ENCODE assay signal across 10 cellular contexts in the genomic region with DNA sequence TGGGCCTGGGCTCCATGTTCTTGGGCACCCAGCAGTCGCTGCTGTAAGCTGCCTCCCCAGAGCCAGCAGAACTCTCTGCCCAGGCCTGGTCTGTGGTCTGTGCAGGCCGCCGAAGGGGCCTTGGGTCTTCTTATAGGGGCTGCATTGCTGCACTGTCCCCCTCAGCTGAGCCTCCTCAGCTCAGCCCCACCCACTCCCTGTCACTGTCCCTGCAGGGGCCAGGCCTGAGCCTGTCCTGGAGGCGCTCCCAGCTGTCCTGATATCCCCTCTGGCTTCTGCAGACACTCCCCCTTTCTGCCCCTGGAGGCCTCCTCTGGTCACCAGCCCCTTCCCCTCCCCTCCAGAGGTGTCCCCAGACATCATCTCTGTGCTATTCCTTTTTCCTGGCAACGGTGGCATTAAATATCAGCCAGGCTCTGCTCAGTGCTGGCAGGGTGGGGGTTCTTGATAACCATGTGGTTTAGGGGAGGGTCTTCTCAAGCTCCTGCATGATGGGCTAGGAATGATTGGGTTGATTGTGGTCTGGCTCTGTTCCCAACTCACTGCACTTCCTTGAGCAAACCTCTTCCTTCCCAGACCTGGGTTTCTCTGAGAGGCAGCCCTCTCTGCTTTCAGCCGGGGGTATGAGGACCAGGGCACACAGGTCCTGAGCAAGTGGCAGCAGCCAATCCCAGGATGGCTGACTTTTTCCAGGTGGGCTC. TPM values are rescaled to one million over a fixed set of nuclear protein-coding genes. Genes with fewer than 3 reads are reported as not detected.
DNase-seq lines count a peak whose midpoint lies in the region; ATAC-seq and TF ChIP-seq lines count a peak whose summit lies in the region.
"Had no signal": no experiment of that assay in that cellular context is flagged by ENCODE, and none has a peak within 500 bp of the region (broad histone marks: within the 10 kb centered on the region; RNA-seq: fewer than 3 reads in every experiment).

No MANE protein-coding gene starts in this region.

- H3K27ac Mint-ChIP-seq in activated T-helper 17 cell treated with anti-CD3 and anti-CD28 coated beads, Interleukin-2, amount 50 U/mL, for 72 hours = no peak overlapping the region
- H3K27ac Mint-ChIP-seq: activated naive CD4-positive, alpha-beta T cell treated with anti-CD3 and anti-CD28 coated beads for 36 hours had no signal

- H3K9me3 Mint-ChIP-seq in activated T-helper 17 cell treated with anti-CD3 and anti-CD28 coated beads, Interleukin-2, amount 50 U/mL, for 72 hours = no peaks in the 10 kb centered on the region
- H3K9me3 Mint-ChIP-seq: activated naive CD4-positive, alpha-beta T cell treated with anti-CD3 and anti-CD28 coated beads for 36 hours had no signal

- TF ChIP-seq CTCF in RWPE2 (IDR thresholded peaks at IDR 0.05; ENCODE audit: poor library complexity, severe bottlenecking) (no peak), heart right ventricle (IDR thresholded peaks at IDR 0.05) (no peak), spleen (IDR thresholded peaks at IDR 0.05 in 8 of 11, conservative IDR thresholded peaks at IDR 0.05 in 3 of 11) (no peak), gastroesophageal sphincter (IDR thresholded peaks at IDR 0.05) (no peak)

- H3K27ac ChIP-seq in RWPE2 (ENCODE audit: poor library complexity, severe bottlenecking) (peak overlapping the region; percentile 38), heart right ventricle (peak overlapping the region in 7 of 10 donors; percentile 35 to 88 (median 66)), spleen (no peak overlapping the region), gastroesophageal sphincter (no peak overlapping the region)

- H3K4me3 Mint-ChIP-seq in activated T-helper 17 cell treated with anti-CD3 and anti-CD28 coated beads, Interleukin-2, amount 50 U/mL, for 72 hours = no peak overlapping the region
- H3K4me3 Mint-ChIP-seq: activated naive CD4-positive, alpha-beta T cell treated with anti-CD3 and anti-CD28 coated beads for 36 hours had no signal

- no peak for TF ChIP-seq EP300 in gastroesophageal sphincter (IDR thresholded peaks at IDR 0.05)

- TF ChIP-seq POLR2A in spleen (IDR thresholded peaks at IDR 0.05) = no peak
- TF ChIP-seq POLR2A in gastroesophageal sphincter (IDR thresholded peaks at IDR 0.05) = no peak

- H3K4me1 ChIP-seq in RWPE2 (ENCODE audit: insufficient read depth, poor library complexity, severe bottlenecking) (peaks cover 28% of the 10 kb centered on the region), heart right ventricle (peaks cover 19 to 54% (median 34%) of the 10 kb centered on the region in 9 donors), spleen (peaks cover 11 to 30% (median 21%) of the 10 kb centered on the region in 6 donors), gastroesophageal sphincter (peaks cover 0 to 51% (median 7%) of the 10 kb centered on the region in 3 donors)

- H3K4me3 ChIP-seq in RWPE2 (ENCODE audit: severe bottlenecking) (no peak overlapping the region), heart right ventricle (no peak overlapping the region), spleen (no peak overlapping the region), gastroesophageal sphincter (no peak overlapping the region)

- H3K9me3 ChIP-seq in RWPE2 (ENCODE audit: severe bottlenecking) (no peaks in the 10 kb centered on the region), heart right ventricle (no peaks in the 10 kb centered on the region), spleen (no peaks in the 10 kb centered on the region), gastroesophageal sphincter (no peaks in the 10 kb centered on the region)

- H3K27me3 ChIP-seq in RWPE2 (ENCODE audit: insufficient read depth, poor library complexity, severe bottlenecking) (peaks cover 5% of the 10 kb centered on the region), heart right ventricle (peaks cover 0 to 23% (median 6%) of the 10 kb centered on the region in 7 donors), spleen (replicated peaks in 1 of 7) (peaks cover 0 to 47% (median 11%) of the 10 kb centered on the region in 7 donors), gastroesophageal sphincter (peaks cover under 1% of the 10 kb centered on the region)

- no peaks in the 10 kb centered on the region for H3K36me3 ChIP-seq in RWPE2 (ENCODE audit: low read depth)
- H3K36me3 ChIP-seq in heart right ventricle = no peaks in the 10 kb centered on the region
- H3K36me3 ChIP-seq in spleen = no peaks in the 10 kb centered on the region
- no peaks in the 10 kb centered on the region for H3K36me3 ChIP-seq in gastroesophageal sphincter

- DNase-seq in NCI-H2227 (lab: John Stamatoyannopoulos, UW; ENCODE audit: unreplicated experiment) = peak; percentile 74
- DNase-seq in NCI-H2227 treated with DMSO at 0.1 percent for 48 hours (lab: John Stamatoyannopoulos, UW) = no peak
- no peak for DNase-seq in RWPE2 (ENCODE audit: low spot score)
- DNase-seq in heart right ventricle = peak; percentile 56 to 67
- peak; percentile 59 for DNase-seq in spleen
- no peak for DNase-seq in nucleus accumbens (lab: John Stamatoyannopoulos, UW)
- DNase-seq: activated naive CD4-positive, alpha-beta T cell treated with anti-CD3 and anti-CD28 coated beads for 36 hours; NCI-H345 had no signal

- 21 to 34% methylated on average over 6 of the region's 6 CpGs for WGBS in heart right ventricle, 2 donors
- 29 to 51% (median 37%) methylated on average over 3 to 6 of the region's 6 CpGs for WGBS in spleen, 5 donors
- 50 to 79% methylated on average over 1 to 3 of the region's 6 CpGs for WGBS in gastroesophageal sphincter (ENCODE audit: low coverage in 1 of 2), 2 donors

- no peaks in the 10 kb centered on the region for H3K4me1 Mint-ChIP-seq in activated T-helper 17 cell treated with anti-CD3 and anti-CD28 coated beads, Interleukin-2, amount 50 U/mL, for 72 hours

- H3K36me3 Mint-ChIP-seq in activated T-helper 17 cell treated with anti-CD3 and anti-CD28 coated beads, Interleukin-2, amount 50 U/mL, for 72 hours (ENCODE audit: low read depth) = no peaks in the 10 kb centered on the region

- intact Hi-C loops in heart right ventricle (cut with DNase I) (no loop called here), spleen (cut with DNase I; ENCODE audit: low total_unique reads) (no loop called here)

- ATAC-seq in RWPE2 (ENCODE audit: low read depth) = no peak
- ATAC-seq in heart right ventricle = peak; percentile 12 to 72 (median 48)
- no peak for ATAC-seq in gastroesophageal sphincter
- no peak for ATAC-seq in activated T-helper 17 cell treated with anti-CD3 and anti-CD28 coated beads, Interleukin-2, amount 50 U/mL, for 72 hours (replicated peaks)

- no peaks in the 10 kb centered on the region for H3K27me3 Mint-ChIP-seq in activated T-helper 17 cell treated with anti-CD3 and anti-CD28 coated beads, Interleukin-2, amount 50 U/mL, for 72 hours

RNA-seq across cellular contexts. Expression of gene FOXO6, which starts 3.6 kb away (rescaled TPM):
- total RNA-seq in heart right ventricle (1 to 10 TPM in 8 of 10 donors, under 1 TPM in 2; 0.30 to 2.6 (median 1.4) TPM), spleen (1 to 10 TPM in 2 of 7 donors, under 1 TPM in 4, not detected in 1; 0.26 to 1.6 (median 0.41) TPM), gastroesophageal sphincter (1 to 10 TPM in 3 of 4 donors, under 1 TPM in 1; 0.27 to 2.2 (median 1.9) TPM)
- polyA plus RNA-seq in heart right ventricle (under 1 TPM; 0.77 to 0.95 TPM), spleen (under 1 TPM; 0.14 to 0.20 (median 0.19) TPM)
- total RNA-seq in activated T-helper 17 cell treated with anti-CD3 and anti-CD28 coated beads, Interleukin-2, amount 50 U/mL, for 72 hours = under 1 TPM; 0.11 to 0.26 TPM

Comparison
In these comparisons a context has a peak if more than half of its experiments do, and no peak if none do; other contexts are left out.
1. DNase-seq: peak in NCI-H2227 (single experiment), heart right ventricle (2 of 2) and spleen (single experiment); none in NCI-H2227 treated with DMSO at 0.1 percent for 48 hours (single experiment), RWPE2 (single experiment) and nucleus accumbens (0 of 56).
2. ATAC-seq: peak in heart right ventricle (8 of 8); none in RWPE2 (single experiment), gastroesophageal sphincter (single experiment) and activated T-helper 17 cell treated with anti-CD3 and anti-CD28 coated beads, Interleukin-2, amount 50 U/mL, for 72 hours (single experiment).
3. H3K27ac ChIP-seq: peak in RWPE2 (single experiment) and heart right ventricle (7 of 10); none in spleen (0 of 8) and gastroesophageal sphincter (0 of 4).